20 cellular contexts compared by ENCODE assay signal in genomic region chr1:121544500-121544899, GRCh38.
DNase-seq lines count a peak whose midpoint lies in the region; ATAC-seq and TF ChIP-seq lines count a peak whose summit lies in the region.
"Had no signal": no experiment of that assay in that cellular context is flagged by ENCODE, and none has a peak within 500 bp of the region (broad histone marks: within the 10 kb centered on the region; RNA-seq: fewer than 3 reads in every experiment).

No MANE protein-coding gene starts in this region.

- H3K4me1 ChIP-seq in Loucy (ENCODE audit: insufficient read depth, low read length, poor library complexity, severe bottlenecking): peaks cover 18% of the 10 kb centered on the region
- H3K4me1 ChIP-seq: BE2C had no signal

- no peaks in the 10 kb centered on the region for H3K9me2 ChIP-seq in Loucy (replicated peaks; ENCODE audit: low read depth, low read length)

- no peak overlapping the region for H2AFZ ChIP-seq in Loucy (ENCODE audit: low read length)
- H2AFZ ChIP-seq: GM23248 had no signal

- H3K9me3 Mint-ChIP-seq in endothelial cell (ENCODE audit: unreplicated experiment): no peaks in the 10 kb centered on the region
- H3K9me3 Mint-ChIP-seq in activated CD4-positive, alpha-beta T cell treated with anti-CD3 and anti-CD28 coated beads, Interleukin-2, amount 10 ng/mL, durations not matched to agents 7 days and 5 days: peaks cover 5% of the 10 kb centered on the region

- H3K27ac Mint-ChIP-seq in T-helper 17 cell: peak overlapping the region; percentile 47
- peak overlapping the region; percentile 96 for H3K27ac Mint-ChIP-seq in endothelial cell (ENCODE audit: unreplicated experiment)
- no peak overlapping the region for H3K27ac Mint-ChIP-seq in activated CD4-positive, alpha-beta T cell treated with anti-CD3 and anti-CD28 coated beads, Interleukin-2, amount 10 ng/mL, durations not matched to agents 7 days and 5 days
- H3K27ac Mint-ChIP-seq: IgD-negative memory B cell had no signal

- TF ChIP-seq CTCF in Loucy (conservative IDR thresholded peaks at IDR 0.05; ENCODE audit: low read length) (no peak), endothelial cell (IDR thresholded peaks at IDR 0.05; ENCODE audit: unreplicated experiment) (no peak)

- no peaks in the 10 kb centered on the region for H3K36me3 ChIP-seq in Loucy (ENCODE audit: insufficient read depth, low read length)
- H3K36me3 ChIP-seq: BE2C, HAP-1 had no signal

- CTCF ChIA-PET in activated CD4-positive, alpha-beta T cell treated with anti-CD3 and anti-CD28 coated beads, Interleukin-2, amount 10 ng/mL, durations not matched to agents 7 days and 5 days (lab: Charles Lee): no interaction called here

- ATAC-seq in T-helper 17 cell (no peak), GM21825 (IDR thresholded peaks at IDR 0.05; ENCODE audit: unreplicated experiment) (no peak)
- ATAC-seq: HepG2 had no signal

- H3K9ac ChIP-seq in Loucy (ENCODE audit: low read depth, low read length, poor library complexity, severe bottlenecking): peak overlapping the region; percentile 11
- H3K9ac ChIP-seq: GM23248 had no signal

- H3K9me3 ChIP-seq in Loucy (ENCODE audit: insufficient read depth, low read depth, low read length) (no peaks in the 10 kb centered on the region), T-helper 17 cell (ENCODE audit: control insufficient read depth, low read length, poor library complexity, severe bottlenecking) (no peaks in the 10 kb centered on the region)
- H3K9me3 ChIP-seq: BE2C, HAP-1 had no signal

- no peaks in the 10 kb centered on the region for H3K27me3 ChIP-seq in Loucy (ENCODE audit: insufficient read depth, low read length, poor library complexity, severe bottlenecking)
- H3K27me3 ChIP-seq: BE2C had no signal

- no peak overlapping the region for H3K4me3 ChIP-seq in Loucy (ENCODE audit: low read length, poor library complexity, severe bottlenecking)
- H3K4me3 ChIP-seq: GM23248, HAP-1 had no signal

- H3K4me3 Mint-ChIP-seq in T-helper 17 cell: no peak overlapping the region
- no peak overlapping the region for H3K4me3 Mint-ChIP-seq in endothelial cell (ENCODE audit: unreplicated experiment)
- no peak overlapping the region for H3K4me3 Mint-ChIP-seq in activated CD4-positive, alpha-beta T cell treated with anti-CD3 and anti-CD28 coated beads, Interleukin-2, amount 10 ng/mL, durations not matched to agents 7 days and 5 days
- H3K4me3 Mint-ChIP-seq: CD4-positive, CD25-positive, alpha-beta regulatory T cell; CD8-positive, alpha-beta memory T cell; IgD-negative memory B cell had no signal

- H3K36me3 Mint-ChIP-seq in T-helper 17 cell (ENCODE audit: low read depth) (no peaks in the 10 kb centered on the region), endothelial cell (ENCODE audit: low read depth, unreplicated experiment) (no peaks in the 10 kb centered on the region)
- peaks cover 5% of the 10 kb centered on the region for H3K36me3 Mint-ChIP-seq in activated CD4-positive, alpha-beta T cell treated with anti-CD3 and anti-CD28 coated beads, Interleukin-2, amount 10 ng/mL, durations not matched to agents 7 days and 5 days (ENCODE audit: low read depth)
- H3K36me3 Mint-ChIP-seq: IgD-negative memory B cell had no signal

- H3K27me3 Mint-ChIP-seq in T-helper 17 cell: no peaks in the 10 kb centered on the region
- peaks cover 3% of the 10 kb centered on the region for H3K27me3 Mint-ChIP-seq in endothelial cell (ENCODE audit: unreplicated experiment)
- H3K27me3 Mint-ChIP-seq in activated CD4-positive, alpha-beta T cell treated with anti-CD3 and anti-CD28 coated beads, Interleukin-2, amount 10 ng/mL, durations not matched to agents 7 days and 5 days: no peaks in the 10 kb centered on the region
- H3K27me3 Mint-ChIP-seq: CD4-positive, CD25-positive, alpha-beta regulatory T cell; CD8-positive, alpha-beta memory T cell had no signal

- DNase-seq in T-helper 17 cell (no peak), endothelial cell (ENCODE audit: low spot score) (no peak), NCI-H1436 (lab: John Stamatoyannopoulos, UW) (no peak), HCEC 1CT (no peak)
- DNase-seq in activated CD4-positive, alpha-beta T cell treated with anti-CD3 and anti-CD28 coated beads, Interleukin-2, amount 10 ng/mL, durations not matched to agents 7 days and 5 days: no peak
- DNase-seq: ACHN; BE2C; C1 segment of cervical spinal cord; CD4-positive, CD25-positive, alpha-beta regulatory T cell; CD8-positive, alpha-beta memory T cell; COR-L47; DMS 273 treated with DMSO at 0.1 percent for 48 hours; DMS53; DND-41; GM23248 had no signal

- POLR2A ChIA-PET in activated CD4-positive, alpha-beta T cell treated with anti-CD3 and anti-CD28 coated beads, Interleukin-2, amount 10 ng/mL, durations not matched to agents 7 days and 5 days (lab: Charles Lee): no interaction called here

- H3K4me1 Mint-ChIP-seq in T-helper 17 cell (peaks cover 19% of the 10 kb centered on the region), endothelial cell (ENCODE audit: unreplicated experiment) (peaks cover 3% of the 10 kb centered on the region)
- H3K4me1 Mint-ChIP-seq in activated CD4-positive, alpha-beta T cell treated with anti-CD3 and anti-CD28 coated beads, Interleukin-2, amount 10 ng/mL, durations not matched to agents 7 days and 5 days: peaks cover 5% of the 10 kb centered on the region

- H3F3A ChIP-seq in Loucy (ENCODE audit: low read depth): peaks cover 5% of the 10 kb centered on the region; the same call in 1 of the 2 replicates

- H3K79me2 ChIP-seq in Loucy (ENCODE audit: insufficient read depth, low read length): no peaks in the 10 kb centered on the region

- H4K20me1 ChIP-seq in Loucy (ENCODE audit: insufficient read depth, low read length, poor library complexity, severe bottlenecking): no peaks in the 10 kb centered on the region

- no peak overlapping the region for H3K4me2 ChIP-seq in Loucy (ENCODE audit: low read depth, low read length, poor library complexity, severe bottlenecking)
